Comparison of ENCODE assay signal across 1 cellular context in the genomic region with DNA sequence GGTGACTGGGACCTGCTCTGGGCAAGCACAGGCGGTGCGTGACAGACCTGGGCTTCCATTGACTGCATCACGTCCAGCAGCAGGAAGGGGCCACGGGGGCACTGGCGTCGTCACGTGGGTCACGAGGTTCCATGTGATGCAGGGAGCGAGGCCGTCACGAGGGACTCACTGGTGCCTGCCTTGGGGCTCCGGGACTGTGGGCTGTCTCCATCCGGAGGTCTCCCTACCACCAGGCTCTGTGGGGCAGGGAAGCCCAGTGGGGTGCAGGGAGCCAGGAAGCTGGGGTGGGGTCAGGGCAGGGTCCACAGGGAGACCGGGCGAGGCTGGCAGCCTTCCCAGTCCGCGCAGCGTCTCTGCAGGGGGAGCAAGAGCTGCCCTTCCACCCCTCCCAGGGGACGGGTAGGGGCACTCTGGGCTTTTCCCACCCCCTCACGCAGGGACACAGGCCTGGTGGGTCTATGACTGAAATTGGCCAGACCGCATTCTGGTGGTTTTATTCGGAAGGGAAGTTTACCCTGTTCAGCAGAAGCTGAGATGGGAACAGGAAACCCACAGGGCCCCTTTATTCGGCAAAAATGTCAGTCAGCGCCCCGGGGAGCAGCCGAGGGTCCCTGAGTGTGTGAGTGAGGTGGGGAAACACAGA.
TF ChIP-seq lines count a peak whose summit lies in the region.

No MANE protein-coding gene starts in this region.

TF ChIP-seq in K562, 482 proteins besides CTCF, POLR2A, EP300 and RAD21 (continued from another document and continues in another):
- TF ChIP-seq, protein P1, sequence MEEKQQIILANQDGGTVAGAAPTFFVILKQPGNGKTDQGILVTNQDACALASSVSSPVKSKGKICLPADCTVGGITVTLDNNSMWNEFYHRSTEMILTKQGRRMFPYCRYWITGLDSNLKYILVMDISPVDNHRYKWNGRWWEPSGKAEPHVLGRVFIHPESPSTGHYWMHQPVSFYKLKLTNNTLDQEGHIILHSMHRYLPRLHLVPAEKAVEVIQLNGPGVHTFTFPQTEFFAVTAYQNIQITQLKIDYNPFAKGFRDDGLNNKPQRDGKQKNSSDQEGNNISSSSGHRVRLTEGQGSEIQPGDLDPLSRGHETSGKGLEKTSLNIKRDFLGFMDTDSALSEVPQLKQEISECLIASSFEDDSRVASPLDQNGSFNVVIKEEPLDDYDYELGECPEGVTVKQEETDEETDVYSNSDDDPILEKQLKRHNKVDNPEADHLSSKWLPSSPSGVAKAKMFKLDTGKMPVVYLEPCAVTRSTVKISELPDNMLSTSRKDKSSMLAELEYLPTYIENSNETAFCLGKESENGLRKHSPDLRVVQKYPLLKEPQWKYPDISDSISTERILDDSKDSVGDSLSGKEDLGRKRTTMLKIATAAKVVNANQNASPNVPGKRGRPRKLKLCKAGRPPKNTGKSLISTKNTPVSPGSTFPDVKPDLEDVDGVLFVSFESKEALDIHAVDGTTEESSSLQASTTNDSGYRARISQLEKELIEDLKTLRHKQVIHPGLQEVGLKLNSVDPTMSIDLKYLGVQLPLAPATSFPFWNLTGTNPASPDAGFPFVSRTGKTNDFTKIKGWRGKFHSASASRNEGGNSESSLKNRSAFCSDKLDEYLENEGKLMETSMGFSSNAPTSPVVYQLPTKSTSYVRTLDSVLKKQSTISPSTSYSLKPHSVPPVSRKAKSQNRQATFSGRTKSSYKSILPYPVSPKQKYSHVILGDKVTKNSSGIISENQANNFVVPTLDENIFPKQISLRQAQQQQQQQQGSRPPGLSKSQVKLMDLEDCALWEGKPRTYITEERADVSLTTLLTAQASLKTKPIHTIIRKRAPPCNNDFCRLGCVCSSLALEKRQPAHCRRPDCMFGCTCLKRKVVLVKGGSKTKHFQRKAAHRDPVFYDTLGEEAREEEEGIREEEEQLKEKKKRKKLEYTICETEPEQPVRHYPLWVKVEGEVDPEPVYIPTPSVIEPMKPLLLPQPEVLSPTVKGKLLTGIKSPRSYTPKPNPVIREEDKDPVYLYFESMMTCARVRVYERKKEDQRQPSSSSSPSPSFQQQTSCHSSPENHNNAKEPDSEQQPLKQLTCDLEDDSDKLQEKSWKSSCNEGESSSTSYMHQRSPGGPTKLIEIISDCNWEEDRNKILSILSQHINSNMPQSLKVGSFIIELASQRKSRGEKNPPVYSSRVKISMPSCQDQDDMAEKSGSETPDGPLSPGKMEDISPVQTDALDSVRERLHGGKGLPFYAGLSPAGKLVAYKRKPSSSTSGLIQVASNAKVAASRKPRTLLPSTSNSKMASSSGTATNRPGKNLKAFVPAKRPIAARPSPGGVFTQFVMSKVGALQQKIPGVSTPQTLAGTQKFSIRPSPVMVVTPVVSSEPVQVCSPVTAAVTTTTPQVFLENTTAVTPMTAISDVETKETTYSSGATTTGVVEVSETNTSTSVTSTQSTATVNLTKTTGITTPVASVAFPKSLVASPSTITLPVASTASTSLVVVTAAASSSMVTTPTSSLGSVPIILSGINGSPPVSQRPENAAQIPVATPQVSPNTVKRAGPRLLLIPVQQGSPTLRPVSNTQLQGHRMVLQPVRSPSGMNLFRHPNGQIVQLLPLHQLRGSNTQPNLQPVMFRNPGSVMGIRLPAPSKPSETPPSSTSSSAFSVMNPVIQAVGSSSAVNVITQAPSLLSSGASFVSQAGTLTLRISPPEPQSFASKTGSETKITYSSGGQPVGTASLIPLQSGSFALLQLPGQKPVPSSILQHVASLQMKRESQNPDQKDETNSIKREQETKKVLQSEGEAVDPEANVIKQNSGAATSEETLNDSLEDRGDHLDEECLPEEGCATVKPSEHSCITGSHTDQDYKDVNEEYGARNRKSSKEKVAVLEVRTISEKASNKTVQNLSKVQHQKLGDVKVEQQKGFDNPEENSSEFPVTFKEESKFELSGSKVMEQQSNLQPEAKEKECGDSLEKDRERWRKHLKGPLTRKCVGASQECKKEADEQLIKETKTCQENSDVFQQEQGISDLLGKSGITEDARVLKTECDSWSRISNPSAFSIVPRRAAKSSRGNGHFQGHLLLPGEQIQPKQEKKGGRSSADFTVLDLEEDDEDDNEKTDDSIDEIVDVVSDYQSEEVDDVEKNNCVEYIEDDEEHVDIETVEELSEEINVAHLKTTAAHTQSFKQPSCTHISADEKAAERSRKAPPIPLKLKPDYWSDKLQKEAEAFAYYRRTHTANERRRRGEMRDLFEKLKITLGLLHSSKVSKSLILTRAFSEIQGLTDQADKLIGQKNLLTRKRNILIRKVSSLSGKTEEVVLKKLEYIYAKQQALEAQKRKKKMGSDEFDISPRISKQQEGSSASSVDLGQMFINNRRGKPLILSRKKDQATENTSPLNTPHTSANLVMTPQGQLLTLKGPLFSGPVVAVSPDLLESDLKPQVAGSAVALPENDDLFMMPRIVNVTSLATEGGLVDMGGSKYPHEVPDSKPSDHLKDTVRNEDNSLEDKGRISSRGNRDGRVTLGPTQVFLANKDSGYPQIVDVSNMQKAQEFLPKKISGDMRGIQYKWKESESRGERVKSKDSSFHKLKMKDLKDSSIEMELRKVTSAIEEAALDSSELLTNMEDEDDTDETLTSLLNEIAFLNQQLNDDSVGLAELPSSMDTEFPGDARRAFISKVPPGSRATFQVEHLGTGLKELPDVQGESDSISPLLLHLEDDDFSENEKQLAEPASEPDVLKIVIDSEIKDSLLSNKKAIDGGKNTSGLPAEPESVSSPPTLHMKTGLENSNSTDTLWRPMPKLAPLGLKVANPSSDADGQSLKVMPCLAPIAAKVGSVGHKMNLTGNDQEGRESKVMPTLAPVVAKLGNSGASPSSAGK (IDR thresholded peaks at IDR 0.05) = peak; percentile 95
- TF ChIP-seq NFRKB (IDR thresholded peaks at IDR 0.05; ENCODE audit: low read depth) (no peak), MAFK (IDR thresholded peaks at IDR 0.05; ENCODE audit: low read length) (no peak), CBFB (CRISPR knock-in tag; IDR thresholded peaks at IDR 0.05) (0 out of 2 replicates have a peak, but pooled peaks have one; percentile 16), NFIC (IDR thresholded peaks at IDR 0.05) (peak; percentile 33; the same call in 1 of the 2 replicates), STAG1 (CRISPR knock-in tag; IDR thresholded peaks at IDR 0.05; ENCODE audit: borderline replicate concordance) (no peak), RBM14 (IDR thresholded peaks at IDR 0.05; ENCODE audit: borderline replicate concordance, insufficient read depth, low read depth, low read length) (no peak), XRCC3 (IDR thresholded peaks at IDR 0.05) (no peak), CC2D1A (IDR thresholded peaks at IDR 0.05) (no peak), ELF4 (CRISPR knock-in tag; IDR thresholded peaks at IDR 0.05) (peak; percentile 37; the same call in 1 of the 2 replicates), NELFE (IDR thresholded peaks at IDR 0.05; ENCODE audit: insufficient read depth, insufficient read length) (no peak), MEF2D (tag; conservative IDR thresholded peaks at IDR 0.05; ENCODE audit: low read depth) (no peak), ZBTB8A (IDR thresholded peaks at IDR 0.05; ENCODE audit: partially characterized antibody) (no peak), ZNF175 (CRISPR knock-in tag; IDR thresholded peaks at IDR 0.05; ENCODE audit: low read depth) (0 out of 2 replicates have a peak, but pooled peaks have one; percentile 16), ZNF766 (CRISPR knock-in tag; conservative IDR thresholded peaks at IDR 0.05) (no peak)
- TF ChIP-seq, protein P2, sequence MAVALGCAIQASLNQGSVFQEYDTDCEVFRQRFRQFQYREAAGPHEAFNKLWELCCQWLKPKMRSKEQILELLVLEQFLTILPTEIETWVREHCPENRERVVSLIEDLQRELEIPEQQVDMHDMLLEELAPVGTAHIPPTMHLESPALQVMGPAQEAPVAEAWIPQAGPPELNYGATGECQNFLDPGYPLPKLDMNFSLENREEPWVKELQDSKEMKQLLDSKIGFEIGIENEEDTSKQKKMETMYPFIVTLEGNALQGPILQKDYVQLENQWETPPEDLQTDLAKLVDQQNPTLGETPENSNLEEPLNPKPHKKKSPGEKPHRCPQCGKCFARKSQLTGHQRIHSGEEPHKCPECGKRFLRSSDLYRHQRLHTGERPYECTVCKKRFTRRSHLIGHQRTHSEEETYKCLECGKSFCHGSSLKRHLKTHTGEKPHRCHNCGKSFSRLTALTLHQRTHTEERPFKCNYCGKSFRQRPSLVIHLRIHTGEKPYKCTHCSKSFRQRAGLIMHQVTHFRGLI (CRISPR knock-in tag; IDR thresholded peaks at IDR 0.05) = peak; percentile 38; the same call in 1 of the 2 replicates
- TF ChIP-seq, protein P3, sequence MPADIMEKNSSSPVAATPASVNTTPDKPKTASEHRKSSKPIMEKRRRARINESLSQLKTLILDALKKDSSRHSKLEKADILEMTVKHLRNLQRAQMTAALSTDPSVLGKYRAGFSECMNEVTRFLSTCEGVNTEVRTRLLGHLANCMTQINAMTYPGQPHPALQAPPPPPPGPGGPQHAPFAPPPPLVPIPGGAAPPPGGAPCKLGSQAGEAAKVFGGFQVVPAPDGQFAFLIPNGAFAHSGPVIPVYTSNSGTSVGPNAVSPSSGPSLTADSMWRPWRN (IDR thresholded peaks at IDR 0.05; ENCODE audit: low read depth) = no peak
- TF ChIP-seq, protein P4, sequence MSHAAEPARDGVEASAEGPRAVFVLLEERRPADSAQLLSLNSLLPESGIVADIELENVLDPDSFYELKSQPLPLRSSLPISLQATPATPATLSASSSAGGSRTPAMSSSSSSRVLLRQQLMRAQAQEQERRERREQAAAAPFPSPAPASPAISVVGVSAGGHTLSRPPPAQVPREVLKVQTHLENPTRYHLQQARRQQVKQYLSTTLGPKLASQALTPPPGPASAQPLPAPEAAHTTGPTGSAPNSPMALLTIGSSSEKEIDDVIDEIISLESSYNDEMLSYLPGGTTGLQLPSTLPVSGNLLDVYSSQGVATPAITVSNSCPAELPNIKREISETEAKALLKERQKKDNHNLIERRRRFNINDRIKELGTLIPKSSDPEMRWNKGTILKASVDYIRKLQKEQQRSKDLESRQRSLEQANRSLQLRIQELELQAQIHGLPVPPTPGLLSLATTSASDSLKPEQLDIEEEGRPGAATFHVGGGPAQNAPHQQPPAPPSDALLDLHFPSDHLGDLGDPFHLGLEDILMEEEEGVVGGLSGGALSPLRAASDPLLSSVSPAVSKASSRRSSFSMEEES (CRISPR knock-in tag; IDR thresholded peaks at IDR 0.05) = peak; percentile 79
- TF ChIP-seq, protein P5, sequence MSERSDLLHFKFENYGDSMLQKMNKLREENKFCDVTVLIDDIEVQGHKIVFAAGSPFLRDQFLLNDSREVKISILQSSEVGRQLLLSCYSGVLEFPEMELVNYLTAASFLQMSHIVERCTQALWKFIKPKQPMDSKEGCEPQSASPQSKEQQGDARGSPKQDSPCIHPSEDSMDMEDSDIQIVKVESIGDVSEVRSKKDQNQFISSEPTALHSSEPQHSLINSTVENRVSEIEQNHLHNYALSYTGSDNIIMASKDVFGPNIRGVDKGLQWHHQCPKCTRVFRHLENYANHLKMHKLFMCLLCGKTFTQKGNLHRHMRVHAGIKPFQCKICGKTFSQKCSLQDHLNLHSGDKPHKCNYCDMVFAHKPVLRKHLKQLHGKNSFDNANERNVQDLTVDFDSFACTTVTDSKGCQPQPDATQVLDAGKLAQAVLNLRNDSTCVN (CRISPR knock-in tag; IDR thresholded peaks at IDR 0.05) = peak; percentile 25; the same call in 1 of the 2 replicates
- TF ChIP-seq, protein P6, sequence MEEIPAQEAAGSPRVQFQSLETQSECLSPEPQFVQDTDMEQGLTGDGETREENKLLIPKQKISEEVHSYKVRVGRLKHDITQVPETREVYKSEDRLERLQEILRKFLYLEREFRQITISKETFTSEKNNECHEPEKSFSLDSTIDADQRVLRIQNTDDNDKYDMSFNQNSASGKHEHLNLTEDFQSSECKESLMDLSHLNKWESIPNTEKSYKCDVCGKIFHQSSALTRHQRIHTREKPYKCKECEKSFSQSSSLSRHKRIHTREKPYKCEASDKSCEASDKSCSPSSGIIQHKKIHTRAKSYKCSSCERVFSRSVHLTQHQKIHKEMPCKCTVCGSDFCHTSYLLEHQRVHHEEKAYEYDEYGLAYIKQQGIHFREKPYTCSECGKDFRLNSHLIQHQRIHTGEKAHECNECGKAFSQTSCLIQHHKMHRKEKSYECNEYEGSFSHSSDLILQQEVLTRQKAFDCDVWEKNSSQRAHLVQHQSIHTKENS (CRISPR knock-in tag; IDR thresholded peaks at IDR 0.05) = no peak
- TF ChIP-seq, protein P7, sequence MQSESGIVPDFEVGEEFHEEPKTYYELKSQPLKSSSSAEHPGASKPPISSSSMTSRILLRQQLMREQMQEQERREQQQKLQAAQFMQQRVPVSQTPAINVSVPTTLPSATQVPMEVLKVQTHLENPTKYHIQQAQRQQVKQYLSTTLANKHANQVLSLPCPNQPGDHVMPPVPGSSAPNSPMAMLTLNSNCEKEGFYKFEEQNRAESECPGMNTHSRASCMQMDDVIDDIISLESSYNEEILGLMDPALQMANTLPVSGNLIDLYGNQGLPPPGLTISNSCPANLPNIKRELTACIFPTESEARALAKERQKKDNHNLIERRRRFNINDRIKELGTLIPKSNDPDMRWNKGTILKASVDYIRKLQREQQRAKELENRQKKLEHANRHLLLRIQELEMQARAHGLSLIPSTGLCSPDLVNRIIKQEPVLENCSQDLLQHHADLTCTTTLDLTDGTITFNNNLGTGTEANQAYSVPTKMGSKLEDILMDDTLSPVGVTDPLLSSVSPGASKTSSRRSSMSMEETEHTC (IDR thresholded peaks at IDR 0.05) = no peak
- TF ChIP-seq, protein P8, sequence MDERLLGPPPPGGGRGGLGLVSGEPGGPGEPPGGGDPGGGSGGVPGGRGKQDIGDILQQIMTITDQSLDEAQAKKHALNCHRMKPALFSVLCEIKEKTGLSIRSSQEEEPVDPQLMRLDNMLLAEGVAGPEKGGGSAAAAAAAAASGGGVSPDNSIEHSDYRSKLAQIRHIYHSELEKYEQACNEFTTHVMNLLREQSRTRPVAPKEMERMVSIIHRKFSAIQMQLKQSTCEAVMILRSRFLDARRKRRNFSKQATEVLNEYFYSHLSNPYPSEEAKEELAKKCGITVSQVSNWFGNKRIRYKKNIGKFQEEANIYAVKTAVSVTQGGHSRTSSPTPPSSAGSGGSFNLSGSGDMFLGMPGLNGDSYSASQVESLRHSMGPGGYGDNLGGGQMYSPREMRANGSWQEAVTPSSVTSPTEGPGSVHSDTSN (CRISPR knock-in tag; IDR thresholded peaks at IDR 0.05; ENCODE audit: low read depth) = no peak
- TF ChIP-seq, protein P8 (tag; conservative IDR thresholded peaks at IDR 0.05; ENCODE audit: low read depth) = no peak
- TF ChIP-seq, protein P9, sequence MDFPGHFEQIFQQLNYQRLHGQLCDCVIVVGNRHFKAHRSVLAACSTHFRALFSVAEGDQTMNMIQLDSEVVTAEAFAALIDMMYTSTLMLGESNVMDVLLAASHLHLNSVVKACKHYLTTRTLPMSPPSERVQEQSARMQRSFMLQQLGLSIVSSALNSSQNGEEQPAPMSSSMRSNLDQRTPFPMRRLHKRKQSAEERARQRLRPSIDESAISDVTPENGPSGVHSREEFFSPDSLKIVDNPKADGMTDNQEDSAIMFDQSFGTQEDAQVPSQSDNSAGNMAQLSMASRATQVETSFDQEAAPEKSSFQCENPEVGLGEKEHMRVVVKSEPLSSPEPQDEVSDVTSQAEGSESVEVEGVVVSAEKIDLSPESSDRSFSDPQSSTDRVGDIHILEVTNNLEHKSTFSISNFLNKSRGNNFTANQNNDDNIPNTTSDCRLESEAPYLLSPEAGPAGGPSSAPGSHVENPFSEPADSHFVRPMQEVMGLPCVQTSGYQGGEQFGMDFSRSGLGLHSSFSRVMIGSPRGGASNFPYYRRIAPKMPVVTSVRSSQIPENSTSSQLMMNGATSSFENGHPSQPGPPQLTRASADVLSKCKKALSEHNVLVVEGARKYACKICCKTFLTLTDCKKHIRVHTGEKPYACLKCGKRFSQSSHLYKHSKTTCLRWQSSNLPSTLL (IDR thresholded peaks at IDR 0.05) = no peak
